Comparison of ENCODE assay signal across 8 cellular contexts in the genomic region with DNA sequence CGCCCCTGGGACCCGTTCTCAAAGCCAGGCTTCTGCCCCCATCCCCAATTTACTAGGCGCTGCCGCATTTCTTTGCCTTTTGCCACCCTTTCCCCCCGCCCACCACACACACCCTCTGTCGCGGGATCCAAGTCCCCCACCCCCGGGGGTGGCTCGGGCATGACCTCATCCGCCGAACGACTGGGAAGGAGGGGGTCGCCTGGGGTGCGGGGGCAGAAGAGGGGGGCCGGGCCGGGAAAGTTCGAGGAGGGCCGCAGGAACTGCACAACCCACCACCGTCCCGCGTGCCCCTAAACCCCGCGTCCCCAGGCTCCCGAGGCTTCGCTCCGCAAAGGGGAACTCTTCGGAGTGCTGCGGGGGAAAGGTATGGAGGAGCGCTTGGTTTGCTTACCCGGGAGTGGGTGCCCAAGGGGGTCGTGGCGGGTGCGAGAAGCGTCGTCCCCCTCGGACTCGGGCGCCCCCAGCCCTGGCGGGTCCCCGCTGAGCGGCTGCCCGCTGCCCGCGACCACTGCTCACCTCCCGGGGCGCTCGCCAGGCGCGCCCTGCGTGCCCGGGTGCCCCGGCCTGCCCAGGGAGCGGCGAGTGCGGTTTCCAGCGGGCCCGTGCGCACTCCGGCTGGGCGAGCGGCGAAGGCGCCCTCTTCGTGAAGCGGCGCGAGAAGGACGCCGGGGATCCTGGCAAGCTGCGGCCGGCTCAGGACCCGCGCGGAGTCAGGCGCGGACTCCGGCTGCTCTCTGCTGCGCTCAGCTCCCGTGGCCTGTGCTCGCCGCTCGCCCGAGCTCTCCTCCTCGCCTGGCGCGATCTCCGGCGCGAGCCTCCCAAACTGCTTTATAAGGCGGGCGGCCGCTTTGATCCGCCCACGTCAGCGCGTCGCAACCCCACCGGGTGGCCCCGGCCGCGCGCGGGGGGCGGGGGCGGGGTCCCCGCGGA. TPM values are rescaled to one million over a fixed set of nuclear protein-coding genes. Genes with fewer than 3 reads are reported as not detected.
DNase-seq lines count a peak whose midpoint lies in the region; ATAC-seq and TF ChIP-seq lines count a peak whose summit lies in the region.

No MANE protein-coding gene starts in this region.

- H3K79me2 ChIP-seq in osteoblast (ENCODE audit: insufficient read depth, low read length) = no peaks in the 10 kb centered on the region

- peaks cover 84% of the 10 kb centered on the region for H3K27me3 ChIP-seq in foreskin keratinocyte
- peaks cover 60% of the 10 kb centered on the region for H3K27me3 ChIP-seq in osteoblast (ENCODE audit: insufficient read depth, low read length)

- H3K9me3 ChIP-seq in ES-I3 (ENCODE audit: control insufficient read depth, insufficient read depth, low read length) = no peaks in the 10 kb centered on the region
- no peaks in the 10 kb centered on the region for H3K9me3 ChIP-seq in osteoblast (ENCODE audit: low read depth, low read length)

- peak; percentile 43 for DNase-seq in NCI-H1105 (lab: John Stamatoyannopoulos, UW)
- peak; percentile 62 for DNase-seq in activated CD8-positive, alpha-beta memory T cell treated with anti-CD3 and anti-CD28 coated beads, Interleukin-2, amount 50 U/mL, for 48 hours
- peak in 1 of 2 donors; percentile 32 for DNase-seq in foreskin keratinocyte
- peak; percentile 95 for DNase-seq in osteoblast (ENCODE audit: insufficient read length, low spot score, missing footprints)
- DNase-seq in pons (ENCODE audit: low spot score) = no peak

- TF ChIP-seq CTCF in foreskin keratinocyte (conservative IDR thresholded peaks at IDR 0.05) (no peak), osteoblast (IDR thresholded peaks at IDR 0.05; ENCODE audit: extremely low read depth, low read depth, low read length) (no peak)

- H3K4me2 ChIP-seq in osteoblast (ENCODE audit: insufficient read depth, low read length) = peak overlapping the region; percentile 87

- ATAC-seq in foreskin keratinocyte (peak; percentile 6), HG03521 (IDR thresholded peaks at IDR 0.05; ENCODE audit: unreplicated experiment) (no peak), HG03039 (IDR thresholded peaks at IDR 0.05; ENCODE audit: unreplicated experiment) (no peak)

- H3K4me1 ChIP-seq in ES-I3 (ENCODE audit: insufficient read depth, low read length) = no peaks in the 10 kb centered on the region; the same call in 1 of the 2 replicates
- no peaks in the 10 kb centered on the region for H3K4me1 ChIP-seq in foreskin keratinocyte
- peaks cover 22% of the 10 kb centered on the region for H3K4me1 ChIP-seq in osteoblast (ENCODE audit: insufficient read depth, low read length)

- H4K20me1 ChIP-seq in osteoblast (ENCODE audit: insufficient read depth, low read length) = peaks cover 2% of the 10 kb centered on the region

- H3K27ac ChIP-seq in foreskin keratinocyte (no peak overlapping the region), osteoblast (ENCODE audit: low read depth, low read length) (no peak overlapping the region)

- peak overlapping the region; percentile 67 for H3K9ac ChIP-seq in ES-I3 (ENCODE audit: low read depth, low read length)

- H3K4me3 ChIP-seq in osteoblast (ENCODE audit: insufficient read depth, low read length) = peak overlapping the region; percentile 49

- H2AFZ ChIP-seq in osteoblast (ENCODE audit: low read length) = no peak overlapping the region

- H3K36me3 ChIP-seq in ES-I3 (ENCODE audit: insufficient read depth, low read length) = no peaks in the 10 kb centered on the region
- no peaks in the 10 kb centered on the region for H3K36me3 ChIP-seq in osteoblast (ENCODE audit: insufficient read depth, low read length)

RNA-seq across cellular contexts. Expression of gene WNT11, which starts 3.9 kb away (rescaled TPM):
- total RNA-seq in foreskin keratinocyte (0.07 TPM in 2 replicates), osteoblast (under 0.01 and 0.36 TPM in 2 replicates)
- 0.06 and 0.07 TPM in 2 replicates for polyA plus RNA-seq in foreskin keratinocyte
